9 cellular contexts compared by ENCODE assay signal in the genomic region with DNA sequence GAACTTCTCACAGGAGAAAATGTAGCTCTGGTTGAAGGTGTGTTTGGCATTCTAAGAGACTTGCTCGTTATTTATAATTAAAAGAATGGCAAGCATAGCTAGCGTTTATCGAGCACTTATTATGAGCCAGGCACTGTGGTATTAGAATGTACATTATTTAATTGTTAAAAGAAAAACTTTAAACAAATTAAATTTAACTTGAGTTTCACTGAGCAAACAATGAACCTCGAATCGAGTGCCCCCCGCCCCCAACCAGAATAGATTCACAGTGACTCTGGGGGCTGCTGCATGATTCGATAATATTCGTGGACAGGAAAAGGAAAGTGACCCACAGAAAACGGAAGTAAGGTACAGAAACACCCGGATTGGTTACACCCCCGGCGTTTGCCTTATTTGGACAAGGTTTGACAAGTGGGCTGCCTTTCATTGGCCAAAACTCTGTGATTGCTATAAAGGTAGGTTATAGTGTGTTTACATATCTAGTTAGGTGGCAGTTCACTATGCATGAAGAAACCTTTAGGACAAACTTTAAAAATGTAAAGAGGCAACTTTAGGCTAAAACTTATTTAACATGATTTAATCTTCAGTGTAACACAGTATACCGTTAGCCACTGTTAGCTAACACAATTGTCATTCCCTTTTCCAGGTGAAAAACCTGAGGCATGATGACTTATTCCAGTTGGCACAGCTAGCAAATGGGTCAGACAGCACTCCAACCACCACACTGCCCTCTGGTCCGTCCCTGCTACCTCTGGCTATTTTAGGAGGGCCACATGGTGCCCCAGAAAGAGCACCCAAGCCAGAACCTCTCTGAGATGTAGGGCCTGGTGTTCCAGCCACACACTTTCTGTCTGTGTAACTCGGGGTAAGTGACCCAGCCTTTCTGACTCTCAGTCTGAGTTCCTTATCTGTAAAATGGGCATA. TPM values are rescaled to one million over a fixed set of nuclear protein-coding genes. Genes with fewer than 3 reads are reported as not detected.
A peak's percentile ranks its signal among the peaks of the same experiment; 100 is the strongest.
DNase-seq lines count a peak whose midpoint lies in the region; ATAC-seq and TF ChIP-seq lines count a peak whose summit lies in the region.
"Had no signal": no experiment of that assay in that cellular context is flagged by ENCODE, and none has a peak within 500 bp of the region (broad histone marks: within the 10 kb centered on the region; RNA-seq: fewer than 3 reads in every experiment).

No MANE protein-coding gene starts in this region.

- no peak for DNase-seq in HCT116 (ENCODE audit: low read depth, low spot score)
- DNase-seq in PC-3 = peak; percentile 54
- DNase-seq in epithelial cell of prostate (ENCODE audit: low read depth, low spot score) = no peak
- no peak for DNase-seq in stomach
- DNase-seq in activated CD8-positive, alpha-beta memory T cell treated with anti-CD3 and anti-CD28 coated beads, Interleukin-2, amount 50 U/mL, for 4 hours = no peak
- no peak for DNase-seq in NCI-H146 treated with DMSO at 0.1 percent for 48 hours (lab: John Stamatoyannopoulos, UW; ENCODE audit: unreplicated experiment)
- DNase-seq: NCI-H526 treated with DMSO at 0.1 percent for 48 hours had no signal

- no peak for TF ChIP-seq POLR2A in HCT116 (IDR thresholded peaks at IDR 0.05; ENCODE audit: borderline replicate concordance, extremely low read depth, insufficient read depth, insufficient read length)
- TF ChIP-seq POLR2A in stomach (IDR thresholded peaks at IDR 0.05) = no peak

- H2AFZ ChIP-seq in HCT116 (ENCODE audit: low read depth, low read length, poor library complexity, severe bottlenecking) (no peak overlapping the region), PC-3 (ENCODE audit: low read length) (no peak overlapping the region)

- intact Hi-C loops in HCT116 (cut with micrococcal nuclease) (no loop called here), PC-3 (cut with micrococcal nuclease) (no loop called here), stomach (cut with DNase I; ENCODE audit: low total_unique reads) (no loop called here)

- CTCF ChIA-PET in HCT116 (lab: Charles Lee) = interaction anchor here (1.2 to 1.4 kb wide), 3 partner anchors 9 to 42 kb away, joined by 3 to 4 read pairs (median 4); no protein-coding TSS in a partner anchor
- CTCF ChIA-PET in PC-3 (lab: Charles Lee) = no interaction called here

- peak overlapping the region; percentile 24 to 49 for H3K4me3 ChIP-seq in HCT116 (replicated peaks in 1 of 2; ENCODE audit: low read depth in 1 of 2, low read length in 2 of 2)
- H3K4me3 ChIP-seq in PC-3 (ENCODE audit: low read length) = no peak overlapping the region
- H3K4me3 ChIP-seq in stomach = no peak overlapping the region
- H3K4me3 ChIP-seq: esophagus muscularis mucosa had no signal

- H3K36me3 ChIP-seq in HCT116 (ENCODE audit: control insufficient read depth in 1 of 2, insufficient read depth in 2 of 2, low read length in 2 of 2) = peaks cover 0 to 15% of the 10 kb centered on the region in 2 experiments; a peak in 1 of 4 replicates
- H3K36me3 ChIP-seq in PC-3 (ENCODE audit: low read depth, low read length) = no peaks in the 10 kb centered on the region
- no peaks in the 10 kb centered on the region for H3K36me3 ChIP-seq in stomach
- H3K36me3 ChIP-seq: esophagus muscularis mucosa had no signal

- TF ChIP-seq RAD21 in HCT116 (IDR thresholded peaks at IDR 0.05; ENCODE audit: low read depth) = no peak

- no peak for TF ChIP-seq EP300 in stomach (IDR thresholded peaks at IDR 0.05)

- H3K9me3 ChIP-seq in HCT116 (ENCODE audit: control insufficient read depth in 1 of 2, insufficient read depth in 1 of 2, low read depth in 1 of 2, low read length in 2 of 2) (no peaks in the 10 kb centered on the region), PC-3 (ENCODE audit: low read length) (no peaks in the 10 kb centered on the region), stomach (no peaks in the 10 kb centered on the region)
- H3K9me3 ChIP-seq: esophagus muscularis mucosa had no signal

- H4K20me1 ChIP-seq in HCT116 (ENCODE audit: insufficient read depth) (no peaks in the 10 kb centered on the region), PC-3 (ENCODE audit: low read length) (no peaks in the 10 kb centered on the region)

- H3K9ac ChIP-seq in HCT116 (ENCODE audit: low read length) (peak overlapping the region; percentile 70), PC-3 (ENCODE audit: low read length) (no peak overlapping the region)

- no peak for TF ChIP-seq CTCF in HCT116 (IDR thresholded peaks at IDR 0.05 in 2 of 3, conservative IDR thresholded peaks at IDR 0.05 in 1 of 3; ENCODE audit: borderline replicate concordance in 1 of 3, insufficient read depth in 1 of 3, low read depth in 2 of 3, low read length in 2 of 3)
- no peak; the same call in 1 of the 2 replicates for TF ChIP-seq CTCF in PC-3 (conservative IDR thresholded peaks at IDR 0.05; ENCODE audit: low read depth, low read length)
- TF ChIP-seq CTCF in stomach (IDR thresholded peaks at IDR 0.05) = no peak

- RAD21 ChIA-PET in HCT116 (lab: Charles Lee; ENCODE audit: low non-redundant PET in 1 of 2, low total read pairs in 2 of 2, uncharacterized antibody in 2 of 2, unreplicated experiment in 2 of 2) = interaction anchor here in 1 of 2 experiments (0.6 kb wide), 1 partner anchor 41 kb away, joined by 4 read pairs; no protein-coding TSS in a partner anchor

- H3K9me2 ChIP-seq in HCT116 (ENCODE audit: insufficient read depth) (no peaks in the 10 kb centered on the region), PC-3 (replicated peaks; ENCODE audit: low read length) (no peaks in the 10 kb centered on the region)

- no peaks in the 10 kb centered on the region for H3K27me3 ChIP-seq in HCT116 (ENCODE audit: insufficient read depth, low read length)
- H3K27me3 ChIP-seq in PC-3 (ENCODE audit: low read length) = no peaks in the 10 kb centered on the region
- H3K27me3 ChIP-seq in stomach = no peaks in the 10 kb centered on the region
- H3K27me3 ChIP-seq: esophagus muscularis mucosa had no signal

- peaks cover 68 to 99% of the 10 kb centered on the region in 2 experiments for H3K4me1 ChIP-seq in HCT116 (ENCODE audit: control insufficient read depth in 1 of 2, insufficient read depth in 2 of 2, low read length in 2 of 2)
- H3K4me1 ChIP-seq in PC-3 (ENCODE audit: insufficient read depth, low read length) = peaks cover 63% of the 10 kb centered on the region
- peaks cover 23 to 77% (median 49%) of the 10 kb centered on the region in 4 donors for H3K4me1 ChIP-seq in stomach

- H3K4me2 ChIP-seq in HCT116 (ENCODE audit: low read length) = peak overlapping the region; percentile 72
- 0 out of 2 replicates have a peak overlapping the region, but pooled peaks have one; percentile 21 for H3K4me2 ChIP-seq in PC-3 (ENCODE audit: low read length)

- no peak for ATAC-seq in HCT116
- ATAC-seq in PC-3 = no peak
- ATAC-seq in HG03469 (IDR thresholded peaks at IDR 0.05; ENCODE audit: unreplicated experiment) = no peak

- POLR2A ChIA-PET in HCT116 (lab: Charles Lee) = interaction anchor here (1.1 to 1.2 kb wide), 3 partner anchors 32 to 166 kb away, joined by 4 to 5 read pairs (median 4); partner anchors contain the start of genes GAPDH and VAMP1
- POLR2A ChIA-PET in PC-3 (lab: Charles Lee; ENCODE audit: unreplicated experiment) = interaction anchor here (0.6 kb wide), 2 partner anchors 74 to 376 kb away, joined by 3 read pairs; no protein-coding TSS in a partner anchor

- BruUV-seq in HCT116 (replicated peaks; lab: Mats Ljungman, UMichigan) (no TSS peak), PC-3 (replicated peaks; lab: Mats Ljungman, UMichigan) (no TSS peak)

- H3K27ac ChIP-seq in HCT116 (ENCODE audit: low read depth, low read length) = peak overlapping the region; percentile 100
- peak overlapping the region; percentile 43 for H3K27ac ChIP-seq in PC-3 (ENCODE audit: low read length)
- H3K27ac ChIP-seq in epithelial cell of prostate = peak overlapping the region; percentile 18
- peak overlapping the region in 4 of 5 donors; percentile 32 to 95 (median 60) for H3K27ac ChIP-seq in stomach

- H3F3A ChIP-seq in PC-3 (ENCODE audit: low read length, unreplicated experiment) = peaks cover 4% of the 10 kb centered on the region

- H3K79me2 ChIP-seq in HCT116 (ENCODE audit: insufficient read depth, low read length) (peaks cover 75% of the 10 kb centered on the region), PC-3 (ENCODE audit: low read length) (peaks cover 10% of the 10 kb centered on the region; the same call in 1 of the 2 replicates)

- WGBS in stomach, 5 donors = 52 to 68% (median 58%) methylated on average over 15 of the region's 15 CpGs

TF ChIP-seq in HCT116, 20 proteins besides CTCF, POLR2A, EP300 and RAD21 (continues in another document):
- TF ChIP-seq TCF7L2 (IDR thresholded peaks at IDR 0.05; ENCODE audit: borderline replicate concordance, extremely low read depth, insufficient read depth, insufficient read length) (no peak), FOSL1 (IDR thresholded peaks at IDR 0.05; ENCODE audit: low read depth) (no peak), YY1 (IDR thresholded peaks at IDR 0.05; ENCODE audit: extremely low read depth, insufficient replicate concordance, low read depth, low read length) (no peak), ZNF274 (IDR thresholded peaks at IDR 0.05; ENCODE audit: low read depth, low read length) (no peak), ATF3 (IDR thresholded peaks at IDR 0.05) (no peak)

RNA-seq across cellular contexts. Expression of gene SCNN1A, which starts 7.1 kb away (rescaled TPM):
- total RNA-seq in HCT116 (2021; ENCODE audit: unreplicated experiment) (118 TPM), PC-3 (2014; rRNA removed) (2.3 and 2.9 TPM in 2 replicates), stomach (100 to 1,000 TPM in 4 of 5 donors, 10 to 100 TPM in 1; 63.3 to 486 (median 277) TPM)
- 150 and 159 TPM in 2 replicates for polyA plus RNA-seq in HCT116 (2012)
- polyA plus RNA-seq in stomach = 10 to 100 TPM; 16.6 to 98.0 (median 47.5) TPM

RNA-seq across cellular contexts. Expression of gene LTBR, which starts 15.7 kb away (rescaled TPM):
- total RNA-seq in HCT116 (2021; ENCODE audit: unreplicated experiment) = 128 TPM
- polyA plus RNA-seq in HCT116 (2012) = 91.2 and 100 TPM in 2 replicates
- total RNA-seq in PC-3 (2014; rRNA removed) = 160 and 163 TPM in 2 replicates
- total RNA-seq in stomach = 100 to 1,000 TPM in 3 of 5 donors, 10 to 100 TPM in 2; 27.5 to 471 (median 126) TPM
- polyA plus RNA-seq in stomach = 10 to 100 TPM; 47.3 to 76.3 (median 48.3) TPM

RNA-seq across cellular contexts. Expression of gene TNFRSF1A, which starts 26.4 kb away (rescaled TPM):
- 129 TPM for total RNA-seq in HCT116 (2021; ENCODE audit: unreplicated experiment)
- 91.0 and 116 TPM in 2 replicates for polyA plus RNA-seq in HCT116 (2012)
- total RNA-seq in PC-3 (2014; rRNA removed) = 95.1 and 97.4 TPM in 2 replicates
- total RNA-seq in stomach = 100 to 1,000 TPM in 4 of 5 donors, 10 to 100 TPM in 1; 91.6 to 432 (median 152) TPM
- 10 to 100 TPM; 35.2 to 64.4 (median 38.5) TPM for polyA plus RNA-seq in stomach

RNA-seq across cellular contexts. Expression of gene PLEKHG6, which starts 57.7 kb away (rescaled TPM):
- total RNA-seq in HCT116 (2021; ENCODE audit: unreplicated experiment) (27.4 TPM), PC-3 (2014; rRNA removed) (18.0 and 18.4 TPM in 2 replicates), stomach (100 to 1,000 TPM in 1 of 5 donors, 10 to 100 TPM in 3, 1 to 10 TPM in 1; 6.4 to 101 (median 16.2) TPM)
- polyA plus RNA-seq in HCT116 (2012) = 16.5 and 19.9 TPM in 2 replicates
- polyA plus RNA-seq in stomach = 10 to 100 TPM in 2 of 3 donors, 1 to 10 TPM in 1; 5.9 to 32.3 (median 27.0) TPM

Comparison
In these comparisons a context has a peak if more than half of its experiments do, and no peak if none do; other contexts are left out.
1. H3K27ac ChIP-seq: peak in every context shown above with its lines; median percentile 100 in HCT116; 60 in stomach; 43 in PC-3; 18 in epithelial cell of prostate.
2. H3K4me3 ChIP-seq: peak in HCT116 (2 of 2); none in PC-3 (single experiment) and stomach (0 of 4).
3. RNA of gene SCNN1A, which starts 7.1 kb away (total RNA-seq): 63.3 to 486 TPM in stomach and 118 TPM in HCT116 (single experiment); 2.3 to 2.9 TPM in PC-3; every median in the first group is over 10 times any median in the second.